ENCODE assay signal across 11 cellular contexts in the genomic region with DNA sequence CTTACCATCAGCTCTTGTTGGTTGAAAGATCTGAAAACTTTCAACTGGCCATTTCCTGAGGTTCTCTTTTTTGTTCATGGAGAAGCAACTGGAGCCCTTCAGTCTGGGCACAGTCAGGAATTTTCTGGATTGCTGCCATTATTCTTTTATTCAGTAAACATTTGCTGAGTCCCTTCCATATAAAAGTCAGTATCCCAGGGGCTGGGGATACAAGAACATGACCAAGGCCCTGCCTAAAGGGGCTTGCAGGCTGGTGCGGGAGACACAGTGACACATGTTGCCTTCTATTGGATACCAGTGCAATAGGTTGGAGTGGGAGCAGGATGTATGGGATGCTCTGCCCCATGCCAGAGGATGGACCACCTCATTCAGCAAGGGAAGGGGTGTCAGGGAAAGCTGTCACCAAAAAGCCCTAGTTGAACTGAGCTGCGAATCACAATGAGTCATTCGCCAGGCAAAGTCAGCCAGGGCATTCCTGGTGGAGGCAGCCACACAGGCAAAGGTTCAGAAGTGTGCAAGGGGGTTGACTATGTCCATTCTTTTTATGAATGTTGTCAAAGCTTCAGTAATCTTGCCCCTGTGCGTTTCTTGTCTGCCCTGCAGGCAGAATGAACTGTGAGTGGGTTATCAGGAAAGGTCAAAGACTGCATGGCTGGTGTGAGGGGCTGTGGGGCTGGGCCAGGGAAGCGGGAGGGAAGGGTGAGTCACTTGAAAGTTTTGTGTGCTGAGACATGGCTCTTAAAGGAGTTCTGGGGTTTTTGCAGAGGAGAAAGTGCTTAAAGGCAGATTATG.
DNase-seq lines count a peak whose midpoint lies in the region; ATAC-seq, FAIRE-seq and TF ChIP-seq lines count a peak whose summit lies in the region.
"Had no signal": no experiment of that assay in that cellular context is flagged by ENCODE, and none has a peak within 500 bp of the region (broad histone marks: within the 10 kb centered on the region; RNA-seq: fewer than 3 reads in every experiment).

No MANE protein-coding gene starts in this region.

- BruUV-seq in Calu3 (replicated peaks; lab: Mats Ljungman, UMichigan) (no TSS peak), endothelial cell of umbilical vein (replicated peaks; lab: Mats Ljungman, UMichigan) (no TSS peak)

- H3K4me3 ChIP-seq in endothelial cell of umbilical vein (replicated peaks in 1 of 3; ENCODE audit: insufficient read depth in 1 of 3, low read depth in 1 of 3, low read length in 3 of 3), result no peak overlapping the region

- no peak overlapping the region for H2BK15ac ChIP-seq in H9 (ENCODE audit: low read depth, low read length)

- ATAC-seq in HG03095 (IDR thresholded peaks at IDR 0.05; ENCODE audit: unreplicated experiment), result no peak
- no peak for ATAC-seq in GM18870 (IDR thresholded peaks at IDR 0.05; ENCODE audit: unreplicated experiment)

- intact Hi-C loops in Calu3 (cut with micrococcal nuclease; ENCODE audit: unreplicated experiment), result no loop called here
- intact Hi-C loops in endothelial cell of umbilical vein (cut with micrococcal nuclease), result loop anchor here (1.0 kb wide), 3 partner anchors 10 to 37 kb away; no protein-coding TSS in a partner anchor

- H3K79me2 ChIP-seq in endothelial cell of umbilical vein (ENCODE audit: control insufficient read depth, insufficient read depth, low read length) (no peaks in the 10 kb centered on the region), H9 (ENCODE audit: insufficient read depth, low read length) (no peaks in the 10 kb centered on the region)

- H2AK5ac ChIP-seq in H9 (ENCODE audit: insufficient read length, low read length), result no peak overlapping the region

- no peaks in the 10 kb centered on the region for H3K9me1 ChIP-seq in endothelial cell of umbilical vein (replicated peaks; ENCODE audit: control insufficient read depth, extremely low read depth, insufficient read depth, low read length)

- H3K36me3 Mint-ChIP-seq in Calu3 (ENCODE audit: insufficient read depth, unreplicated experiment) (no peaks in the 10 kb centered on the region), nephron (ENCODE audit: low read depth) (peaks cover 14% of the 10 kb centered on the region), H9 (ENCODE audit: insufficient read depth in 1 of 3, low read depth in 3 of 3) (peaks cover 8 to 20% (median 19%) of the 10 kb centered on the region in 3 experiments; a peak in 6 of 7 replicates)

- H3K27me3 ChIP-seq in endothelial cell of umbilical vein (ENCODE audit: control insufficient read depth in 2 of 2, insufficient read depth in 2 of 2, low read length in 2 of 2), result no peaks in the 10 kb centered on the region
- H3K27me3 ChIP-seq in H9 (ENCODE audit: insufficient read depth, low read length), result no peaks in the 10 kb centered on the region

- no peaks in the 10 kb centered on the region for H3K23me2 ChIP-seq in H9 (ENCODE audit: insufficient read length, low read depth, low read length, poor library complexity, severe bottlenecking)

- no peaks in the 10 kb centered on the region for H3K79me1 ChIP-seq in H9 (ENCODE audit: insufficient read depth, low read depth, low read length, poor library complexity, severe bottlenecking)

- no peaks in the 10 kb centered on the region for H3K36me3 ChIP-seq in endothelial cell of umbilical vein (ENCODE audit: control insufficient read depth in 2 of 2, extremely low read depth in 1 of 2, insufficient read depth in 2 of 2, low read length in 2 of 2)

- H3K27ac ChIP-seq in endothelial cell of umbilical vein (ENCODE audit: insufficient read depth, low read depth, low read length) (peak overlapping the region; percentile 46), H9 (ENCODE audit: insufficient read length, low read depth, low read length) (no peak overlapping the region)

- H3K4me3 Mint-ChIP-seq in Calu3 (ENCODE audit: low read depth, unreplicated experiment) (no peak overlapping the region), nephron (no peak overlapping the region), H9 (no peak overlapping the region)

- peaks cover 21% of the 10 kb centered on the region for H3K4me1 ChIP-seq in endothelial cell of umbilical vein (ENCODE audit: control insufficient read depth, extremely low read depth, insufficient read depth, low read length)
- no peaks in the 10 kb centered on the region for H3K4me1 ChIP-seq in H9 (ENCODE audit: insufficient read depth, low read length)

- H3K9me3 ChIP-seq in endothelial cell of umbilical vein (replicated peaks; ENCODE audit: control insufficient read depth, insufficient read depth, low read length) (no peaks in the 10 kb centered on the region), H9 (ENCODE audit: control insufficient read depth, low read depth, low read length) (no peaks in the 10 kb centered on the region)

- no peak overlapping the region for H2BK20ac ChIP-seq in H9 (ENCODE audit: low read depth, low read length, poor library complexity, severe bottlenecking)

- no peak overlapping the region for H3T11ph ChIP-seq in H9 (ENCODE audit: low read length)

- no peak overlapping the region for H3K23ac ChIP-seq in H9 (ENCODE audit: insufficient read length, low read depth, low read length)

- no peak overlapping the region for H2BK12ac ChIP-seq in H9 (ENCODE audit: insufficient read length, low read depth, low read length)

- dilution Hi-C loops in endothelial cell of umbilical vein (cut with MboI; ENCODE audit: extremely low pct_ligation_motif_present, low sequenced_read_pairs), result no loop called here

- CTCF ChIA-PET in Calu3 (lab: Charles Lee), result interaction anchor here (1.4 kb wide), 1 partner anchor 24 kb away, joined by 3 read pairs; no protein-coding TSS in a partner anchor
- CTCF ChIA-PET in endothelial cell of umbilical vein (lab: Charles Lee), result interaction anchor here (1.0 to 1.9 kb wide), 6 partner anchors 8 to 76 kb away, joined by 3 to 8 read pairs (median 4); no protein-coding TSS in a partner anchor

- peak; percentile 43 for DNase-seq in Calu3
- DNase-seq in NCI-H226, result peak; percentile 99
- peak; percentile 94 for DNase-seq in endothelial cell of umbilical vein (ENCODE audit: low read depth, low spot score)
- DNase-seq in midbrain (lab: John Stamatoyannopoulos, UW), result no peak
- no peak for DNase-seq in H9
- DNase-seq: activated CD8-positive, alpha-beta memory T cell treated with anti-CD3 and anti-CD28 coated beads, Interleukin-2, amount 50 U/mL, for 48 hours; NCI-H524; stimulated activated CD4-positive, alpha-beta T cell treated with anti-CD3 and anti-CD28 coated beads, Interleukin-4, amount 100 ng/mL, for 1 hour had no signal

- no peak overlapping the region for H3K4ac ChIP-seq in H9 (ENCODE audit: low read depth, low read length)

- no peak overlapping the region for H3K4me2 ChIP-seq in endothelial cell of umbilical vein (ENCODE audit: insufficient read depth, low read length)
- no peak overlapping the region for H3K4me2 ChIP-seq in H9 (ENCODE audit: insufficient read depth, insufficient read length, low read length)

- H4K8ac ChIP-seq in H9 (replicated peaks; ENCODE audit: insufficient read length, low read depth, low read length), result no peak overlapping the region

- peak overlapping the region; percentile 16 for H2AFZ ChIP-seq in endothelial cell of umbilical vein (ENCODE audit: low read depth, low read length)
- H2AFZ ChIP-seq in H9 (ENCODE audit: low read length), result no peak overlapping the region

- H3K4me1 Mint-ChIP-seq in Calu3 (ENCODE audit: low read depth, unreplicated experiment) (peaks cover 18% of the 10 kb centered on the region), nephron (peaks cover 64% of the 10 kb centered on the region), H9 (peaks cover 34 to 35% of the 10 kb centered on the region in 2 experiments)

- no peak overlapping the region for H3K14ac ChIP-seq in H9 (ENCODE audit: insufficient read depth, low read length)

- H4K5ac ChIP-seq in H9 (ENCODE audit: insufficient read length, low read depth, low read length), result no peak overlapping the region

- H2BK5ac ChIP-seq in H9 (ENCODE audit: insufficient read length, low read length), result no peak overlapping the region

- H4K20me1 ChIP-seq in endothelial cell of umbilical vein (replicated peaks; ENCODE audit: control insufficient read depth, extremely low read depth, insufficient read depth, low read length), result no peaks in the 10 kb centered on the region
- no peaks in the 10 kb centered on the region for H4K20me1 ChIP-seq in H9 (ENCODE audit: control insufficient read depth, insufficient read depth, insufficient read length)

- no CpG with 5 or more reads among the region's 5 CpGs for WGBS in H9 (ENCODE audit: extremely low coverage, insufficient read length, low lambda C conversion rate)

- H3K27me3 Mint-ChIP-seq in Calu3 (ENCODE audit: unreplicated experiment), result no peaks in the 10 kb centered on the region
- H3K27me3 Mint-ChIP-seq in nephron (ENCODE audit: low read depth), result peaks cover 3% of the 10 kb centered on the region
- H3K27me3 Mint-ChIP-seq in H9 (ENCODE audit: low read depth), result no peaks in the 10 kb centered on the region

- TF ChIP-seq POLR2A in endothelial cell of umbilical vein (IDR thresholded peaks at IDR 0.05; ENCODE audit: low read depth, low read length), result no peak

- H3K27ac Mint-ChIP-seq in Calu3 (ENCODE audit: unreplicated experiment) (no peak overlapping the region), nephron (peak overlapping the region; percentile 45 to 89 (median 86)), H9 (peak overlapping the region in 1 of 3 experiments; percentile 25; a peak in 2 of 7 replicates)

- H2BK120ac ChIP-seq in H9 (ENCODE audit: low read depth, low read length, poor library complexity, severe bottlenecking), result no peak overlapping the region

- peak; percentile 92 for FAIRE-seq in endothelial cell of umbilical vein (lab: Jason Lieb, UNC)

- no peak overlapping the region for H4K91ac ChIP-seq in H9 (ENCODE audit: insufficient read length, low read depth, low read length)

- H3K18ac ChIP-seq in H9 (ENCODE audit: insufficient read length, low read depth, low read length), result no peak overlapping the region

- no peak overlapping the region for H3K56ac ChIP-seq in H9 (ENCODE audit: insufficient read length, low read depth, low read length)

- peaks cover 3% of the 10 kb centered on the region for H3K9me3 Mint-ChIP-seq in Calu3 (ENCODE audit: low read depth, unreplicated experiment)
- H3K9me3 Mint-ChIP-seq in nephron, result peaks cover 9% of the 10 kb centered on the region
- H3K9me3 Mint-ChIP-seq in H9, result peaks cover 10 to 11% of the 10 kb centered on the region in 2 experiments

- H3K9ac ChIP-seq in endothelial cell of umbilical vein (replicated peaks; ENCODE audit: extremely low read depth, insufficient read depth, low read length) (no peak overlapping the region), H9 (ENCODE audit: extremely low read depth, insufficient read length, low read length) (no peak overlapping the region)

- TF ChIP-seq CTCF in Calu3 (IDR thresholded peaks at IDR 0.05; ENCODE audit: unreplicated experiment) (no peak), endothelial cell of umbilical vein (IDR thresholded peaks at IDR 0.05; ENCODE audit: extremely low read depth in 1 of 2, insufficient read depth in 1 of 2, low read depth in 1 of 2, low read length in 2 of 2) (no peak), nephron (IDR thresholded peaks at IDR 0.05; ENCODE audit: unreplicated experiment in 3 of 3) (no peak), H9 (conservative IDR thresholded peaks at IDR 0.05) (no peak)

- POLR2A ChIA-PET in endothelial cell of umbilical vein (lab: Charles Lee), result interaction anchor here (0.5 to 1.1 kb wide), 2 partner anchors 38 to 263 kb away, joined by 3 to 4 read pairs; no protein-coding TSS in a partner anchor

Comparison
In these comparisons a context has a peak if more than half of its experiments do, and no peak if none do; other contexts are left out.
1. DNase-seq: peak in Calu3 (single experiment), NCI-H226 (single experiment) and endothelial cell of umbilical vein (single experiment); none in midbrain (single experiment) and H9 (single experiment).